Comparison of ENCODE assay signal across 25 cellular contexts in the genomic region with DNA sequence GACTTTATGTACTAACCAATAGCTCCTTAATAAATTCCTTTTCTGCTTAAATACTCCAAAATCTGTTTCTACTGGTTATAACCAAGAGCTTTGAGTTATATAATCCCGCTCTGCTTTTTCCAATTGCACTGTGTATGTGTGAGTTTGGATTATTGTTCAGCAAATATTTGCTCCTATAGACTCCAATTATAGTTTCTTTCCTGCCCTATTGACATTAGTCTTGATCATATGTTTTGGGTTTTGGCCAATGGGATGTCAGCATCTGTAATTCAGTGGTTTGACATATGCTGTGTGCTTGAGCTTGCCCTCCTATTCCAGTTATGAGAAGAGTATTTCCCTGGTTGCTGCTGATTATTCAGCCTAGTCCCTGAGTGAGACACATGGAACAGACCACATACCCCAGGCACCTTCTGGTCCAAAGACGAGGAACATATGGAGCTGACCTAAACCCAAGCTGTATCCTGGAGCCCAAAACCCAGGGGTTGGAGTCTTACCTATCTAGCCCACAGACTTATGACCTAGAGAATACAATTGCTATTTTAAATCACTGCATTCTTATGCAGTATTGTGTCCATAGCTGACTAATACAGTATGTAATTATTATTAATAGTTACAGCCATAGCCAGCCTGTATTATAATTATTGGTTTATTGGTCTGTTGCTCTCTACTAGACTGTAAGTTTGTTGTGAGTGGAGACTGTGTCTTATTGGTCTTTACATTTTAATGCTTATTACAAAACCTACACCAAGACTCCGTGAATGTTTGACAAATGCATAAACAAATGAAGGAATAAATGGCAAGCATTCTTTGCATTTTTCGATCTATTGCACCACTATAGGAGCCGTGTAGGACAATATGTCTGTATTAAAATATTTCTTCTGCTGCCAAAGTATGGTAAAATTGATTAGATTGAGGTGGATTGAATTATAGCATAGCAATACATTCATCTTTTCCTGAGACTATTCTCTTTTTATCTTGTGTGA. TPM values are rescaled to one million over a fixed set of nuclear protein-coding genes. Genes with fewer than 3 reads are reported as not detected.
A peak's percentile ranks its signal among the peaks of the same experiment; 100 is the strongest.
DNase-seq lines count a peak whose midpoint lies in the region; ATAC-seq and TF ChIP-seq lines count a peak whose summit lies in the region.
"Had no signal": no experiment of that assay in that cellular context is flagged by ENCODE, and none has a peak within 500 bp of the region (broad histone marks: within the 10 kb centered on the region; RNA-seq: fewer than 3 reads in every experiment).

No MANE protein-coding gene starts in this region.

- H3K9me3 ChIP-seq in left lung, result no peaks in the 10 kb centered on the region
- H3K9me3 ChIP-seq: Caco-2, MG63, Peyer's patch had no signal

- intact Hi-C loops in left colon (cut with DNase I, micrococcal nuclease), result no loop called here
- intact Hi-C loops in left lung (cut with DNase I), result no loop called here

- ATAC-seq in left colon (peak; percentile 87), left lung (no peak), HG02885 (IDR thresholded peaks at IDR 0.05; ENCODE audit: poor library complexity, unreplicated experiment) (no peak)
- ATAC-seq: CD8-positive, alpha-beta T cell; GM23338 had no signal

- no peak overlapping the region for H3K27ac ChIP-seq in left lung
- H3K27ac ChIP-seq: Peyer's patch, SK-N-MC had no signal

- TF ChIP-seq CTCF in left lung (IDR thresholded peaks at IDR 0.05), result no peak

- DNase-seq in EL, result peak; percentile 18
- peak in 2 of 3 experiments; percentile 30 to 70 for DNase-seq in NCI-H1417 (lab: John Stamatoyannopoulos, UW)
- peak; percentile 54 for DNase-seq in cerebellar cortex (ENCODE audit: low spot score)
- DNase-seq in left colon, result no peak
- no peak for DNase-seq in DMS53 treated with DMSO at 0.1 percent for 48 hours (lab: John Stamatoyannopoulos, UW; ENCODE audit: unreplicated experiment)
- DNase-seq in HCEC 1CT, result no peak
- DNase-seq in left lung, result no peak
- DNase-seq: Caco-2; CD8-positive, alpha-beta T cell; DND-41; H9; HFFc6; KG1; MG63; NCI-H1105 treated with DMSO at 0.1 percent for 48 hours; NCI-H187 treated with DMSO at 0.1 percent for 48 hours; NCI-H2171 treated with DMSO at 0.1 percent for 48 hours; NCI-H345; NCI-H510A treated with DMSO at 0.1 percent for 48 hours; OCI-M1; Peyer's patch; SHP77 treated with DMSO at 0.1 percent for 48 hours had no signal

- no peaks in the 10 kb centered on the region for H3K4me1 ChIP-seq in left lung
- H3K4me1 ChIP-seq: Peyer's patch had no signal

- no peaks in the 10 kb centered on the region for H3K36me3 ChIP-seq in left lung
- H3K36me3 ChIP-seq: MG63, Peyer's patch had no signal

- no peaks in the 10 kb centered on the region for H3K27me3 ChIP-seq in left lung
- H3K27me3 ChIP-seq: MG63, Peyer's patch had no signal

- no peak overlapping the region for H3K4me3 ChIP-seq in left lung
- H3K4me3 ChIP-seq: GM23338, MG63, Peyer's patch, SK-N-MC had no signal

RNA-seq across cellular contexts. Expression of a gene that starts 11.7 kb away (rescaled TPM):
- total RNA-seq in left colon, result 10 to 100 TPM; 29.8 to 34.0 TPM
- 10 to 100 TPM; 34.3 to 37.4 TPM for total RNA-seq in left lung

Comparison
In these comparisons a context has a peak if more than half of its experiments do, and no peak if none do; other contexts are left out.
1. DNase-seq: peak in EL (single experiment), NCI-H1417 (2 of 3) and cerebellar cortex (single experiment); none in left colon (0 of 2), DMS53 treated with DMSO at 0.1 percent for 48 hours (single experiment), HCEC 1CT (single experiment) and left lung (0 of 2).